ENCODE assay signal across 9 cellular contexts in genomic region chr10:54402576-54402975, GRCh38.
DNase-seq lines count a peak whose midpoint lies in the region; ATAC-seq and TF ChIP-seq lines count a peak whose summit lies in the region.
"Had no signal": no experiment of that assay in that cellular context is flagged by ENCODE, and none has a peak within 500 bp of the region (broad histone marks: within the 10 kb centered on the region; RNA-seq: fewer than 3 reads in every experiment).

No MANE protein-coding gene starts in this region.

- no TSS peak for BruUV-seq in Panc1 (replicated peaks; lab: Mats Ljungman, UMichigan)

- no peak overlapping the region for H3K27ac Mint-ChIP-seq in activated T-cell treated with anti-CD3 and anti-CD28 coated beads, Interleukin-2, amount 50 U/mL, for 72 hours

- no peaks in the 10 kb centered on the region for H3K27me3 Mint-ChIP-seq in activated T-cell treated with anti-CD3 and anti-CD28 coated beads, Interleukin-2, amount 50 U/mL, for 72 hours (ENCODE audit: low read depth)

- H3K36me3 Mint-ChIP-seq in activated T-cell treated with anti-CD3 and anti-CD28 coated beads, Interleukin-2, amount 50 U/mL, for 72 hours (ENCODE audit: insufficient read depth in 2 of 2): no peaks in the 10 kb centered on the region

- H3K4me3 ChIP-seq in Panc1 (ENCODE audit: low read depth in 2 of 2, low read length in 2 of 2) (no peak overlapping the region), fibroblast of pulmonary artery (replicated peaks; ENCODE audit: low read depth, low read length) (no peak overlapping the region), retinal pigment epithelial cell (ENCODE audit: low read length) (no peak overlapping the region)
- H3K4me3 ChIP-seq: BLaER1 had no signal

- DNase-seq in NCI-H82 (lab: John Stamatoyannopoulos, UW) (peak; percentile 53), NCI-H82 treated with DMSO at 0.1 percent for 48 hours (lab: John Stamatoyannopoulos, UW; ENCODE audit: unreplicated experiment) (no peak), Panc1 (ENCODE audit: low read depth, low spot score) (peak; percentile 7), fibroblast of pulmonary artery (ENCODE audit: low read depth) (peak; percentile 29), retinal pigment epithelial cell (ENCODE audit: low read depth) (peak; percentile 11), sciatic nerve (ENCODE audit: low spot score) (no peak), MV-4-11 (lab: John Stamatoyannopoulos, UW) (no peak)
- no peak for DNase-seq in activated T-cell treated with anti-CD3 and anti-CD28 coated beads, Interleukin-2, amount 50 U/mL, for 72 hours

- CTCF ChIA-PET in Panc1 (lab: Charles Lee): no interaction called here

- no peak overlapping the region for H3K4me3 Mint-ChIP-seq in activated T-cell treated with anti-CD3 and anti-CD28 coated beads, Interleukin-2, amount 50 U/mL, for 72 hours

- POLR2A ChIA-PET in Panc1 (lab: Charles Lee): no interaction called here

- no peaks in the 10 kb centered on the region for H3K36me3 ChIP-seq in Panc1 (ENCODE audit: control insufficient read depth, insufficient read depth, low read length)
- H3K36me3 ChIP-seq: BLaER1 had no signal

- ATAC-seq in Panc1 (no peak), sciatic nerve (no peak)
- no peak for ATAC-seq in activated T-cell treated with anti-CD3 and anti-CD28 coated beads, Interleukin-2, amount 50 U/mL, for 72 hours (replicated peaks in 1 of 2)

- no peaks in the 10 kb centered on the region; the same call in 1 of the 2 replicates for H3K9me3 ChIP-seq in Panc1 (ENCODE audit: control insufficient read depth, insufficient read depth, low read depth, low read length)
- H3K9me3 ChIP-seq: BLaER1 had no signal

- in situ Hi-C loops in Panc1 (cut with HindIII; ENCODE audit: low pct_unique_long_range_greater_than_20kb, low sequenced_read_pairs): no loop called here

- peaks cover 6 to 7% of the 10 kb centered on the region in 2 donors for H3K9me3 Mint-ChIP-seq in activated T-cell treated with anti-CD3 and anti-CD28 coated beads, Interleukin-2, amount 50 U/mL, for 72 hours

- TF ChIP-seq CTCF in Panc1 (IDR thresholded peaks at IDR 0.05): peak; percentile 58; the same call in 1 of the 2 replicates
- TF ChIP-seq CTCF in fibroblast of pulmonary artery (IDR thresholded peaks at IDR 0.05; ENCODE audit: low read length, missing control alignments): peak; percentile 32
- TF ChIP-seq CTCF in retinal pigment epithelial cell (conservative IDR thresholded peaks at IDR 0.05; ENCODE audit: low read depth, low read length): peak; percentile 59

- H3K27ac ChIP-seq in Panc1 (ENCODE audit: low read length): no peak overlapping the region
- H3K27ac ChIP-seq: BLaER1 had no signal

- intact Hi-C loops in Panc1 (cut with micrococcal nuclease; ENCODE audit: unreplicated experiment) (loop anchor here (2.0 to 10.0 kb wide), 3 partner anchors 404 to 808 kb away; no protein-coding TSS in a partner anchor), sciatic nerve (cut with DNase I) (no loop called here)

- no peaks in the 10 kb centered on the region for H3K4me1 ChIP-seq in Panc1 (ENCODE audit: control insufficient read depth, insufficient read depth, low read length)
- H3K4me1 ChIP-seq: BLaER1 had no signal

- no peaks in the 10 kb centered on the region for H3K4me1 Mint-ChIP-seq in activated T-cell treated with anti-CD3 and anti-CD28 coated beads, Interleukin-2, amount 50 U/mL, for 72 hours (ENCODE audit: low read depth)

- H3K27me3 ChIP-seq in Panc1 (ENCODE audit: control insufficient read depth, insufficient read depth, low read length): no peaks in the 10 kb centered on the region
- H3K27me3 ChIP-seq: BLaER1 had no signal

Comparison
In these comparisons a context has a peak if more than half of its experiments do, and no peak if none do; other contexts are left out.
1. DNase-seq: peak in NCI-H82 (single experiment), Panc1 (single experiment), fibroblast of pulmonary artery (single experiment) and retinal pigment epithelial cell (single experiment); none in NCI-H82 treated with DMSO at 0.1 percent for 48 hours (single experiment), sciatic nerve (single experiment), MV-4-11 (single experiment) and activated T-cell treated with anti-CD3 and anti-CD28 coated beads, Interleukin-2, amount 50 U/mL, for 72 hours (0 of 2).
2. Peak in every context shown above with its lines, with median percentiles within 50 percentile points of each other: CTCF ChIP-seq.